7 cellular contexts compared by ENCODE assay signal in genomic region chr10:21534611-21535493, GRCh38. TPM values are rescaled to one million over a fixed set of nuclear protein-coding genes. Genes with fewer than 3 reads are reported as not detected.
DNase-seq lines count a peak whose midpoint lies in the region; ATAC-seq, FAIRE-seq and TF ChIP-seq lines count a peak whose summit lies in the region.

No MANE protein-coding gene starts in this region.

- peak; percentile 13 for TF ChIP-seq CTCF in osteocyte (IDR thresholded peaks at IDR 0.05)

- H3K4me3 Mint-ChIP-seq in activated naive CD8-positive, alpha-beta T cell, result peak overlapping the region; percentile 87
- H3K4me3 Mint-ChIP-seq in osteocyte (ENCODE audit: unreplicated experiment), result peak overlapping the region; percentile 81

- peaks cover 18% of the 10 kb centered on the region for H3K4me1 Mint-ChIP-seq in activated naive CD8-positive, alpha-beta T cell (ENCODE audit: low read depth)
- peaks cover 35% of the 10 kb centered on the region for H3K4me1 Mint-ChIP-seq in osteocyte (ENCODE audit: unreplicated experiment)

- ATAC-seq in HG02943 (IDR thresholded peaks at IDR 0.05; ENCODE audit: low read depth, unreplicated experiment), result peak; percentile 17
- peak; percentile 17 for ATAC-seq in Right ventricle myocardium superior (ENCODE audit: poor library complexity)
- no peak for ATAC-seq in GM21515 (IDR thresholded peaks at IDR 0.05; ENCODE audit: unreplicated experiment)

- intact Hi-C loops in Right ventricle myocardium superior (cut with DNase I), result no loop called here

- H3K36me3 Mint-ChIP-seq in activated naive CD8-positive, alpha-beta T cell, result peaks cover 4% of the 10 kb centered on the region
- peaks cover 8% of the 10 kb centered on the region for H3K36me3 Mint-ChIP-seq in osteocyte (ENCODE audit: unreplicated experiment)

- H3K27ac Mint-ChIP-seq in activated naive CD8-positive, alpha-beta T cell, result peak overlapping the region; percentile 76
- peak overlapping the region; percentile 81 for H3K27ac Mint-ChIP-seq in osteocyte (ENCODE audit: unreplicated experiment)

- DNase-seq in GM12891 (ENCODE audit: insufficient read length, low spot score) (peak; percentile 45), SK-MEL-5 (ENCODE audit: low read depth, low spot score) (peak; percentile 54), Right ventricle myocardium superior (peak; percentile 77), osteocyte (ENCODE audit: extremely low spot score, unreplicated experiment) (peak; percentile 86)

- in situ Hi-C loops in SK-MEL-5 (cut with HindIII; ENCODE audit: low pct_unique_long_range_greater_than_20kb, low sequenced_read_pairs), result no loop called here

- no peak for FAIRE-seq in GM12891 (lab: Jason Lieb, UNC)

- no peak for TF ChIP-seq POLR2A in GM12891 (IDR thresholded peaks at IDR 0.05; ENCODE audit: low read depth, low read length)

- H3K9me3 Mint-ChIP-seq in activated naive CD8-positive, alpha-beta T cell (ENCODE audit: low read depth), result no peaks in the 10 kb centered on the region
- H3K9me3 Mint-ChIP-seq in osteocyte (ENCODE audit: unreplicated experiment), result no peaks in the 10 kb centered on the region

- no peaks in the 10 kb centered on the region for H3K27me3 Mint-ChIP-seq in activated naive CD8-positive, alpha-beta T cell
- no peaks in the 10 kb centered on the region for H3K27me3 Mint-ChIP-seq in osteocyte (ENCODE audit: unreplicated experiment)

TF ChIP-seq in GM12891, 5 proteins besides CTCF, POLR2A, EP300 and RAD21:
- no peak for TF ChIP-seq POLR2AphosphoS5 (IDR thresholded peaks at IDR 0.05; ENCODE audit: low read depth, low read length)
- TF ChIP-seq TAF1 (IDR thresholded peaks at IDR 0.05; ENCODE audit: low read depth, low read length), result no peak
- no peak for TF ChIP-seq SPI1 (IDR thresholded peaks at IDR 0.05; ENCODE audit: low read depth, low read length)
- TF ChIP-seq POU2F2 (IDR thresholded peaks at IDR 0.05; ENCODE audit: low read depth, low read length), result no peak
- TF ChIP-seq PAX5 (IDR thresholded peaks at IDR 0.05; ENCODE audit: insufficient read depth, low read length, severe bottlenecking), result no peak
TF ChIP-seq in GM12891: peak in this region for 0.

RNA-seq across cellular contexts. Expression of gene MLLT10, which starts 0.8 kb away (rescaled TPM):
- 20.4 TPM for polyA plus RNA-seq in GM12891 (2012; ENCODE audit: low read depth, missing spikeins)
- total RNA-seq in SK-MEL-5 (2014; rRNA removed; shearing (Covaris generic)), result 24.8 and 25.0 TPM in 2 replicates
- polyA plus RNA-seq in SK-MEL-5 (2015; cell fraction: cytosol; rRNA removed), result 19.4 and 20.6 TPM in 2 replicates
- 43.2 and 47.5 TPM in 2 replicates for polyA plus RNA-seq in SK-MEL-5 (2015; cell fraction: nucleus; rRNA removed)
- 22.9 TPM for total RNA-seq in Right ventricle myocardium superior
- 43.9 and 56.5 TPM in 2 replicates for total RNA-seq in osteocyte

RNA-seq across cellular contexts. Expression of gene SKIDA1, which starts 9.4 kb away (rescaled TPM):
- polyA plus RNA-seq in GM12891 (2012; ENCODE audit: low read depth, missing spikeins), result 0.10 TPM
- total RNA-seq in SK-MEL-5 (2014; rRNA removed; shearing (Covaris generic)), result 0.08 and 0.32 TPM in 2 replicates
- polyA plus RNA-seq in SK-MEL-5 (2015; cell fraction: cytosol; rRNA removed), result 0.22 and 0.31 TPM in 2 replicates
- 1.9 and 2.3 TPM in 2 replicates for polyA plus RNA-seq in SK-MEL-5 (2015; cell fraction: nucleus; rRNA removed)
- total RNA-seq in Right ventricle myocardium superior (3.3 TPM), osteocyte (4.3 and 4.9 TPM in 2 replicates)
